22 cellular contexts compared by ENCODE assay signal in genomic region chr15:99514306-99514705, GRCh38. TPM values are rescaled to one million over a fixed set of nuclear protein-coding genes. Genes with fewer than 3 reads are reported as not detected.
DNase-seq lines count a peak whose midpoint lies in the region; ATAC-seq, FAIRE-seq and TF ChIP-seq lines count a peak whose summit lies in the region.
"Had no signal": no experiment of that assay in that cellular context is flagged by ENCODE, and none has a peak within 500 bp of the region (broad histone marks: within the 10 kb centered on the region; RNA-seq: fewer than 3 reads in every experiment).

No MANE protein-coding gene starts in this region.

- H4K20me1 ChIP-seq in DND-41 (ENCODE audit: insufficient read depth, low read length), result no peaks in the 10 kb centered on the region
- no peaks in the 10 kb centered on the region for H4K20me1 ChIP-seq in GM23248 (ENCODE audit: insufficient read depth)

- POLR2A ChIA-PET in activated B cell treated with CpG ODN at 0.5 μM for 24 hours (lab: Charles Lee), result interaction anchor here (0.6 to 6.7 kb wide), 5 partner anchors 7 to 105 kb away, joined by 4 to 247 read pairs (median 6); partner anchors contain the start of gene MEF2A

- H3K27ac Mint-ChIP-seq in activated B cell treated with CpG ODN at 0.5 μM for 24 hours (peak overlapping the region; percentile 97), nephron progenitor cell (no peak overlapping the region)

- H3K4me3 Mint-ChIP-seq in activated B cell treated with CpG ODN at 0.5 μM for 24 hours, result peak overlapping the region; percentile 67
- H3K4me3 Mint-ChIP-seq in nephron progenitor cell, result no peak overlapping the region
- H3K4me3 Mint-ChIP-seq: CD8-positive, alpha-beta memory T cell had no signal

- 71 to 82% methylated on average over 5 of the region's 5 CpGs for WGBS in GM23248 (ENCODE audit: low coverage in 1 of 2, low lambda C conversion rate in 2 of 2, missing lambda C conversion rate in 2 of 2), 2 experiments

- TF ChIP-seq CTCF in DND-41 (IDR thresholded peaks at IDR 0.05; ENCODE audit: borderline replicate concordance, extremely low read depth, low read length, poor library complexity, severe bottlenecking), result no peak
- no peak for TF ChIP-seq CTCF in activated B cell treated with CpG ODN at 0.5 μM for 24 hours (IDR thresholded peaks at IDR 0.05)
- no peak for TF ChIP-seq CTCF in brain microvascular endothelial cell (IDR thresholded peaks at IDR 0.05; ENCODE audit: low read depth, low read length, missing control alignments)
- no peak for TF ChIP-seq CTCF in nephron progenitor cell (IDR thresholded peaks at IDR 0.05)
- TF ChIP-seq CTCF in kidney (IDR thresholded peaks at IDR 0.05; ENCODE audit: borderline replicate concordance, extremely low read depth, insufficient read depth), result no peak

- H3K79me2 ChIP-seq in DND-41 (ENCODE audit: insufficient read depth, low read length), result no peaks in the 10 kb centered on the region
- H3K79me2 ChIP-seq in GM23248 (ENCODE audit: insufficient read depth), result no peaks in the 10 kb centered on the region

- H3K4me3 ChIP-seq in DND-41 (ENCODE audit: low read depth in 1 of 2, low read length in 2 of 2) (no peak overlapping the region), GM23248 (no peak overlapping the region), brain microvascular endothelial cell (ENCODE audit: low read depth, low read length) (no peak overlapping the region), kidney (ENCODE audit: low read length in 2 of 2) (no peak overlapping the region)
- H3K4me3 ChIP-seq: thyroid gland had no signal

- no peak for ATAC-seq in DND-41 (ENCODE audit: insufficient read depth, low read depth)
- peak; percentile 11 for ATAC-seq in activated B cell treated with CpG ODN at 0.5 μM for 24 hours (ENCODE audit: low read depth)
- ATAC-seq: foreskin keratinocyte, left cardiac atrium had no signal

- H3K27me3 ChIP-seq in DND-41 (ENCODE audit: insufficient read depth, low read length, poor library complexity) (no peaks in the 10 kb centered on the region), GM23248 (replicated peaks; ENCODE audit: insufficient read depth) (no peaks in the 10 kb centered on the region), brain microvascular endothelial cell (replicated peaks) (no peaks in the 10 kb centered on the region)
- H3K27me3 ChIP-seq: foreskin keratinocyte, thyroid gland had no signal

- peaks cover 3% of the 10 kb centered on the region for H3K9me3 Mint-ChIP-seq in activated B cell treated with CpG ODN at 0.5 μM for 24 hours
- peaks cover 15% of the 10 kb centered on the region for H3K9me3 Mint-ChIP-seq in nephron progenitor cell
- H3K9me3 Mint-ChIP-seq: CD8-positive, alpha-beta memory T cell had no signal

- in situ Hi-C loops in GM23248 (cut with MboI), result no loop called here
- in situ Hi-C loops in brain microvascular endothelial cell (cut with HindIII; ENCODE audit: low pct_ligation_motif_present, low sequenced_read_pairs), result no loop called here

- H2AFZ ChIP-seq in DND-41 (ENCODE audit: low read depth, low read length) (0 out of 2 replicates have a peak overlapping the region, but pooled peaks have one; percentile 11), GM23248 (no peak overlapping the region)

- H3K36me3 Mint-ChIP-seq in activated B cell treated with CpG ODN at 0.5 μM for 24 hours (ENCODE audit: low read depth), result no peaks in the 10 kb centered on the region
- H3K36me3 Mint-ChIP-seq in nephron progenitor cell (ENCODE audit: low read depth), result no peaks in the 10 kb centered on the region
- H3K36me3 Mint-ChIP-seq: CD8-positive, alpha-beta memory T cell had no signal

- H3K4me1 Mint-ChIP-seq in activated B cell treated with CpG ODN at 0.5 μM for 24 hours (peaks cover 72% of the 10 kb centered on the region), nephron progenitor cell (peaks cover 16% of the 10 kb centered on the region)

- peaks cover 7% of the 10 kb centered on the region for H3K9me3 ChIP-seq in DND-41 (ENCODE audit: insufficient read depth, low read length, severe bottlenecking)
- no peaks in the 10 kb centered on the region for H3K9me3 ChIP-seq in GM23248 (ENCODE audit: low read depth)
- no peaks in the 10 kb centered on the region for H3K9me3 ChIP-seq in kidney (ENCODE audit: control insufficient read depth in 1 of 2, low read length in 2 of 2)
- H3K9me3 ChIP-seq: thyroid gland had no signal

- H3K27ac ChIP-seq in DND-41 (ENCODE audit: low read length) (peak overlapping the region; percentile 86; the same call in 1 of the 2 replicates), GM23248 (no peak overlapping the region), brain microvascular endothelial cell (no peak overlapping the region), kidney (ENCODE audit: low read depth in 2 of 2, low read length in 2 of 2) (no peak overlapping the region)
- H3K27ac ChIP-seq: epithelial cell of prostate, foreskin keratinocyte, thyroid gland had no signal

- CTCF ChIA-PET in activated B cell treated with CpG ODN at 0.5 μM for 24 hours (lab: Charles Lee), result interaction anchor here (1.1 to 1.4 kb wide), 2 partner anchors 190 to 227 kb away, joined by 3 to 4 read pairs; no protein-coding TSS in a partner anchor

- H3K4me2 ChIP-seq in DND-41 (ENCODE audit: insufficient read depth, low read length) (no peak overlapping the region), GM23248 (ENCODE audit: unreplicated experiment) (no peak overlapping the region)

- H3K4me1 ChIP-seq in DND-41 (ENCODE audit: insufficient read depth, low read length), result peaks cover 51% of the 10 kb centered on the region
- H3K4me1 ChIP-seq in GM23248 (ENCODE audit: insufficient read depth), result peaks cover 12% of the 10 kb centered on the region
- H3K4me1 ChIP-seq in kidney (ENCODE audit: control insufficient read depth in 1 of 2, insufficient read depth in 1 of 2, low read depth in 1 of 2, low read length in 2 of 2), result peaks cover 0 to 6% of the 10 kb centered on the region in 2 donors
- H3K4me1 ChIP-seq: foreskin keratinocyte had no signal

- H3K27me3 Mint-ChIP-seq in activated B cell treated with CpG ODN at 0.5 μM for 24 hours, result no peaks in the 10 kb centered on the region
- peaks cover 15% of the 10 kb centered on the region for H3K27me3 Mint-ChIP-seq in nephron progenitor cell (ENCODE audit: low read depth, poor library complexity)

- FAIRE-seq in kidney (lab: Jason Lieb, UNC), result no peak

- intact Hi-C loops in activated B cell treated with CpG ODN at 0.5 μM for 24 hours (cut with micrococcal nuclease), result loop anchor here (2.0 to 5.0 kb wide), 2 partner anchors 28 to 168 kb away; no protein-coding TSS in a partner anchor
- intact Hi-C loops in kidney (cut with DNase I), result no loop called here

- no peak overlapping the region for H3K9ac ChIP-seq in DND-41 (ENCODE audit: low read depth, low read length)
- no peak overlapping the region for H3K9ac ChIP-seq in GM23248
- H3K9ac ChIP-seq in kidney (ENCODE audit: low read length in 2 of 2), result no peak overlapping the region

- DNase-seq in DND-41 (no peak), GM23248 (peak; percentile 7), activated B cell treated with CpG ODN at 0.5 μM for 24 hours (no peak), iris pigment epithelial cell (ENCODE audit: low read depth) (peak; percentile 13), brain microvascular endothelial cell (no peak), nephron progenitor cell (no peak), kidney (no peak)
- no peak for DNase-seq in stimulated activated CD8-positive, alpha-beta memory T cell treated with anti-CD3 and anti-CD28 coated beads, Interleukin-4, amount 100 ng/mL, for 48 hours
- DNase-seq: CD8-positive, alpha-beta memory T cell; DMS53; foreskin keratinocyte; GOT3; hippocampal formation; left cardiac atrium; NCI-H1417 treated with DMSO at 0.1 percent for 48 hours; NCI-H526; OCI-M1; SHP77; stimulated activated CD4-positive, alpha-beta T cell treated with anti-CD3 and anti-CD28 coated beads, Interleukin-12 subunit alpha, Interleukin-12 subunit beta, amount 100 ng/mL, for 4 hours; T-helper 1 cell; thyroid gland had no signal

- H3K36me3 ChIP-seq in DND-41 (ENCODE audit: insufficient read depth, low read length), result no peaks in the 10 kb centered on the region
- no peaks in the 10 kb centered on the region for H3K36me3 ChIP-seq in GM23248 (ENCODE audit: low read depth)
- no peaks in the 10 kb centered on the region for H3K36me3 ChIP-seq in brain microvascular endothelial cell (replicated peaks)
- H3K36me3 ChIP-seq in kidney (ENCODE audit: control insufficient read depth in 1 of 2, insufficient read depth in 2 of 2, low read length in 2 of 2), result no peaks in the 10 kb centered on the region
- H3K36me3 ChIP-seq: thyroid gland had no signal

- H3F3A ChIP-seq in GM23248 (ENCODE audit: insufficient read depth), result peaks cover 10% of the 10 kb centered on the region

- H3K9me2 ChIP-seq in GM23248 (ENCODE audit: insufficient read depth), result no peaks in the 10 kb centered on the region

RNA-seq across cellular contexts. Expression of gene MEF2A, which starts 51.5 kb away (rescaled TPM):
- total RNA-seq in GM23248 (2014; rRNA removed; shearing (Covaris generic)), result 37.8 and 53.1 TPM in 2 replicates
- 22.7 and 24.3 TPM in 2 replicates for polyA plus RNA-seq in GM23248 (2016; fragmentation: Nextera tagmentation; extraction: Ambion mirVana)
- total RNA-seq in activated B cell treated with CpG ODN at 0.5 μM for 24 hours, result 75.7 and 88.3 TPM in 2 replicates
- 82.2 TPM for total RNA-seq in kidney
- polyA plus RNA-seq in kidney (ENCODE audit: insufficient read depth, low read depth, low replicate concordance), result 20.8 TPM

Comparison
In these comparisons a context has a peak if more than half of its experiments do, and no peak if none do; other contexts are left out.
1. DNase-seq: peak in GM23248 (single experiment) and iris pigment epithelial cell (single experiment); none in DND-41 (single experiment), activated B cell treated with CpG ODN at 0.5 μM for 24 hours (single experiment), brain microvascular endothelial cell (single experiment), nephron progenitor cell (single experiment), kidney (single experiment) and stimulated activated CD8-positive, alpha-beta memory T cell treated with anti-CD3 and anti-CD28 coated beads, Interleukin-4, amount 100 ng/mL, for 48 hours (single experiment).